Comparison of ENCODE assay signal across 17 cellular contexts in genomic region chr5:1670342-1670741, GRCh38.
DNase-seq lines count a peak whose midpoint lies in the region; ATAC-seq and TF ChIP-seq lines count a peak whose summit lies in the region.
"Had no signal": no experiment of that assay in that cellular context is flagged by ENCODE, and none has a peak within 500 bp of the region (broad histone marks: within the 10 kb centered on the region; RNA-seq: fewer than 3 reads in every experiment).

No MANE protein-coding gene starts in this region.

- no peak overlapping the region for H3K4me3 ChIP-seq in NB4 (ENCODE audit: low read depth, low read length)
- no peak overlapping the region for H3K4me3 ChIP-seq in SJCRH30
- H3K4me3 ChIP-seq: hepatocyte, ovary had no signal

- no peak for TF ChIP-seq CTCF in NB4 (IDR thresholded peaks at IDR 0.05; ENCODE audit: low read depth, low read length)

- no peak overlapping the region for H3K27ac ChIP-seq in SJCRH30
- H3K27ac ChIP-seq: 22Rv1, hepatocyte, ovary had no signal

- intact Hi-C loops in posterior vena cava (cut with DNase I) = no loop called here

- H3K27me3 ChIP-seq in SJCRH30 = no peaks in the 10 kb centered on the region
- H3K27me3 ChIP-seq: ovary had no signal

- ATAC-seq in HG02678 (IDR thresholded peaks at IDR 0.05; ENCODE audit: unreplicated experiment) = no peak
- ATAC-seq: T-cell had no signal

- no peaks in the 10 kb centered on the region for H3K4me1 ChIP-seq in SJCRH30

- no peak for TF ChIP-seq POLR2A in NB4 (IDR thresholded peaks at IDR 0.05; ENCODE audit: extremely low read depth, insufficient read length)

- H3K36me3 ChIP-seq in SJCRH30 = no peaks in the 10 kb centered on the region
- H3K36me3 ChIP-seq: ovary had no signal

- DNase-seq in NK-92 treated with Interleukin-12 subunit alpha and Interleukin-12 subunit beta, amount 100 ng/mL, for 24 hours (lab: John Stamatoyannopoulos, UW) = peak; percentile 38
- DNase-seq in NK-92 (lab: John Stamatoyannopoulos, UW; ENCODE audit: unreplicated experiment) (no peak), EH (ENCODE audit: low read depth) (peak; percentile 17), NB4 (ENCODE audit: low read depth) (peak; percentile 62), fibroblast of peridontal ligament (ENCODE audit: extremely low read depth) (peak; percentile 4), SJCRH30 (no peak), posterior vena cava (ENCODE audit: low spot score) (no peak)
- DNase-seq: amygdala; CD4-positive, CD25-positive, alpha-beta regulatory T cell; DND-41; NCI-H2029 treated with DMSO at 0.1 percent for 48 hours; NCI-H524 treated with DMSO at 0.1 percent for 48 hours; ovary; T-cell had no signal

- H3K9me3 ChIP-seq in SJCRH30 (replicated peaks) = no peaks in the 10 kb centered on the region
- H3K9me3 ChIP-seq: ovary had no signal

Comparison
In these comparisons a context has a peak if more than half of its experiments do, and no peak if none do; other contexts are left out.
1. DNase-seq: peak in NK-92 treated with Interleukin-12 subunit alpha and Interleukin-12 subunit beta, amount 100 ng/mL, for 24 hours (single experiment), EH (single experiment), NB4 (single experiment) and fibroblast of peridontal ligament (single experiment); none in NK-92 (single experiment), SJCRH30 (0 of 2) and posterior vena cava (single experiment).